ENCODE assay signal across 1 cellular context in the genomic region with DNA sequence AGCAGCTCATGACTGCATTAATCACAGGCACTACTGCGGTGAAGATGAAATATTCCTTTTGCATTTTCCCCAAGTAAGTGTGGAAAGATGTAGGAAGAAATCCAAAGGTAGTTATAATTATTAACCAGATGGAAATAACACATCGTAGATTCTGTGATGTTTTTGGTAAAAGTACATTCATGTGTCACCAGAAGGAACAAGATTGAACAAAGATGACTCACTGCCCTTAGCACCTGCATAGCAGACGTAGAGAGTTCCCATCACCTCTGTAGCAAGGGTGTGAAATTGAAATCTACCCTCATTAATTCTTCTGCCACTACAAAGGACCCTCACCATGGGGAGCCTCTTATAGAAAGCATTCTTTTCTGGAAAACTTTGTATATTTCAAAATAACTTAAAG.
TF ChIP-seq lines count a peak whose summit lies in the region.

No MANE protein-coding gene starts in this region.

TF ChIP-seq in K562, 482 proteins besides CTCF, POLR2A, EP300 and RAD21 (continued from another document):
- no peak for TF ChIP-seq ATF7 (IDR thresholded peaks at IDR 0.05)
TF ChIP-seq in K562: peak in this region for 1.
